Comparison of ENCODE assay signal across 12 cellular contexts in genomic region chr3:106610362-106610997, GRCh38.
DNase-seq lines count a peak whose midpoint lies in the region; ATAC-seq, FAIRE-seq and TF ChIP-seq lines count a peak whose summit lies in the region.
"Had no signal": no experiment of that assay in that cellular context is flagged by ENCODE, and none has a peak within 500 bp of the region (broad histone marks: within the 10 kb centered on the region; RNA-seq: fewer than 3 reads in every experiment).

No MANE protein-coding gene starts in this region.

- no peaks in the 10 kb centered on the region for H3K36me3 Mint-ChIP-seq in Calu3 (ENCODE audit: insufficient read depth, unreplicated experiment)
- peaks cover 2% of the 10 kb centered on the region for H3K36me3 Mint-ChIP-seq in astrocyte (ENCODE audit: low read depth, unreplicated experiment)

- no peaks in the 10 kb centered on the region for H3K27me3 Mint-ChIP-seq in Calu3 (ENCODE audit: unreplicated experiment)
- no peaks in the 10 kb centered on the region for H3K27me3 Mint-ChIP-seq in astrocyte (ENCODE audit: low read depth, unreplicated experiment)

- no peaks in the 10 kb centered on the region for H3K9me2 ChIP-seq in hepatocyte (replicated peaks; ENCODE audit: insufficient read depth)

- H2AFZ ChIP-seq in astrocyte (ENCODE audit: low read depth, low read length) (no peak overlapping the region), hepatocyte (no peak overlapping the region)

- peak overlapping the region; percentile 42 for H3K4me2 ChIP-seq in astrocyte (ENCODE audit: low read length)
- H3K4me2 ChIP-seq in hepatocyte = no peak overlapping the region

- intact Hi-C loops in Calu3 (cut with micrococcal nuclease; ENCODE audit: unreplicated experiment) = loop anchor here (5.0 kb wide), 1 partner anchor 452 kb away; no protein-coding TSS in a partner anchor

- peak overlapping the region; percentile 9 for H3K27ac Mint-ChIP-seq in Calu3 (ENCODE audit: unreplicated experiment)
- no peak overlapping the region for H3K27ac Mint-ChIP-seq in astrocyte (ENCODE audit: unreplicated experiment)

- H3K79me2 ChIP-seq in astrocyte (ENCODE audit: insufficient read depth, low read length) (no peaks in the 10 kb centered on the region), hepatocyte (no peaks in the 10 kb centered on the region)

- H3K4me3 ChIP-seq in astrocyte (ENCODE audit: insufficient read depth, low read depth, low read length) (no peak overlapping the region), hepatocyte (no peak overlapping the region)
- H3K4me3 ChIP-seq: psoas muscle, stomach had no signal

- H3K9me3 Mint-ChIP-seq in Calu3 (ENCODE audit: low read depth, unreplicated experiment) (peaks cover 2% of the 10 kb centered on the region), astrocyte (ENCODE audit: unreplicated experiment) (peaks cover 6% of the 10 kb centered on the region)

- no peak for ATAC-seq in HG02678 (IDR thresholded peaks at IDR 0.05; ENCODE audit: unreplicated experiment)

- CTCF ChIA-PET in Calu3 (lab: Charles Lee) = interaction anchor here (1.1 kb wide), 1 partner anchor 251 kb away, joined by 3 read pairs; no protein-coding TSS in a partner anchor

- H3K27ac ChIP-seq in astrocyte (ENCODE audit: low read depth, low read length) (peak overlapping the region; percentile 54), hepatocyte (no peak overlapping the region)
- H3K27ac ChIP-seq: psoas muscle, RWPE1, stomach had no signal

- H3K36me3 ChIP-seq in astrocyte (ENCODE audit: insufficient read depth, low read length) (no peaks in the 10 kb centered on the region), hepatocyte (replicated peaks; ENCODE audit: insufficient read depth, low read depth) (no peaks in the 10 kb centered on the region)
- H3K36me3 ChIP-seq: stomach had no signal

- no peak overlapping the region for H3K4me3 Mint-ChIP-seq in Calu3 (ENCODE audit: low read depth, unreplicated experiment)
- no peak overlapping the region for H3K4me3 Mint-ChIP-seq in astrocyte (ENCODE audit: unreplicated experiment)
- H3K4me3 Mint-ChIP-seq: endodermal cell had no signal

- no peaks in the 10 kb centered on the region for H4K20me1 ChIP-seq in astrocyte (ENCODE audit: insufficient read depth, low read length)
- H4K20me1 ChIP-seq in hepatocyte (ENCODE audit: insufficient read depth, poor library complexity, severe bottlenecking) = no peaks in the 10 kb centered on the region

- no peak for DNase-seq in Calu3
- peak; percentile 37 for DNase-seq in HT1080 (ENCODE audit: low read depth)
- peak; percentile 47 for DNase-seq in astrocyte (ENCODE audit: low read depth)
- peak; percentile 7 for DNase-seq in hepatocyte (ENCODE audit: low spot score)
- no peak for DNase-seq in amniotic stem cell (lab: John Stamatoyannopoulos, UW)
- DNase-seq in stimulated activated CD4-positive, alpha-beta T cell treated with anti-CD3 and anti-CD28 coated beads, Interleukin-2, amount 100 ng/mL, for 48 hours = no peak
- DNase-seq in NCI-H345 treated with DMSO at 0.1 percent for 48 hours (lab: John Stamatoyannopoulos, UW; ENCODE audit: unreplicated experiment) = no peak

- TF ChIP-seq CTCF in Calu3 (IDR thresholded peaks at IDR 0.05; ENCODE audit: unreplicated experiment) = no peak
- TF ChIP-seq CTCF in astrocyte (IDR thresholded peaks at IDR 0.05; ENCODE audit: insufficient read depth, low read depth, low read length) = no peak
- TF ChIP-seq CTCF in hepatocyte (IDR thresholded peaks at IDR 0.05; ENCODE audit: poor library complexity) = no peak

- BruUV-seq in Calu3 (replicated peaks; lab: Mats Ljungman, UMichigan) = no TSS peak

- H3K4me1 Mint-ChIP-seq in Calu3 (ENCODE audit: low read depth, unreplicated experiment) (peaks cover 23% of the 10 kb centered on the region), astrocyte (ENCODE audit: low read depth, unreplicated experiment) (peaks cover 19% of the 10 kb centered on the region)

- H3K4me1 ChIP-seq in astrocyte (ENCODE audit: insufficient read depth, low read length) (peaks cover 12% of the 10 kb centered on the region), hepatocyte (ENCODE audit: insufficient read depth) (peaks cover 4% of the 10 kb centered on the region)

- H3K27me3 ChIP-seq in astrocyte (ENCODE audit: insufficient read depth, low read length) (no peaks in the 10 kb centered on the region), hepatocyte (no peaks in the 10 kb centered on the region)
- H3K27me3 ChIP-seq: stomach had no signal

- FAIRE-seq in astrocyte (lab: Jason Lieb, UNC) = peak; percentile 78

- 50% methylated on average over 2 of the region's 2 CpGs for WGBS in hepatocyte (ENCODE audit: low lambda C conversion rate, missing lambda C conversion rate)

- peak overlapping the region; percentile 4 for H3K9ac ChIP-seq in astrocyte (ENCODE audit: low read length)

- peaks cover 4% of the 10 kb centered on the region for H3K9me3 ChIP-seq in astrocyte (ENCODE audit: insufficient read depth, low read depth, low read length)
- no peaks in the 10 kb centered on the region for H3K9me3 ChIP-seq in hepatocyte (ENCODE audit: low read depth)
- H3K9me3 ChIP-seq: psoas muscle had no signal

Comparison
In these comparisons a context has a peak if more than half of its experiments do, and no peak if none do; other contexts are left out.
1. DNase-seq: peak in HT1080 (single experiment), astrocyte (single experiment) and hepatocyte (single experiment); none in Calu3 (single experiment), amniotic stem cell (single experiment), stimulated activated CD4-positive, alpha-beta T cell treated with anti-CD3 and anti-CD28 coated beads, Interleukin-2, amount 100 ng/mL, for 48 hours (0 of 2) and NCI-H345 treated with DMSO at 0.1 percent for 48 hours (single experiment).